ENCODE assay signal across 1 cellular context in the genomic region with DNA sequence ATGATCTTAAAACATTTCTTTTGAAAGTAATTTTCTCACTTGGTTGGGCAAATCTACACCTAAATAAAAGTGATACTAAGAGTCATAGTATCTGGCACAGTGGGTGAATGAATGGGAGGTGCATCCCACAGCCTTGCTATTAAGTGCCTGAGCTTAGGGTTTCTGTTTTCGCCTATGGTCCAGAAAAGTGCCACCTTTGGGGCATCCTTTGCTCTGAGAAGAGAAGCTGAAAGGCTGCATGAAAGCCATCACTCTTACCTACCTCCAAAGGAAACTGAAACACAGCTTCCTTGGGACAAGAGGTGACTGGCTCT.
TF ChIP-seq lines count a peak whose summit lies in the region.

No MANE protein-coding gene starts in this region.

TF ChIP-seq in GM12878, 131 proteins besides CTCF, POLR2A, EP300 and RAD21:
- TF ChIP-seq HDGF (IDR thresholded peaks at IDR 0.05) (no peak), HDAC2 (IDR thresholded peaks at IDR 0.05) (no peak), KDM1A (IDR thresholded peaks at IDR 0.05; ENCODE audit: borderline replicate concordance) (no peak), MXI1 (IDR thresholded peaks at IDR 0.05; ENCODE audit: low read depth, low read length) (no peak), KLF5 (IDR thresholded peaks at IDR 0.05; ENCODE audit: partially characterized antibody) (no peak), RUNX3 (IDR thresholded peaks at IDR 0.05; ENCODE audit: low read length) (no peak), CHD1 (IDR thresholded peaks at IDR 0.05; ENCODE audit: low read depth, low read length) (no peak), YY1 (IDR thresholded peaks at IDR 0.05; ENCODE audit: low read depth, low read length) (no peak), MEF2A (IDR thresholded peaks at IDR 0.05; ENCODE audit: insufficient read depth, low read depth, low read length) (no peak), WRNIP1 (IDR thresholded peaks at IDR 0.05; ENCODE audit: borderline replicate concordance, low read depth, low read length) (no peak)
- TF ChIP-seq, protein P1, sequence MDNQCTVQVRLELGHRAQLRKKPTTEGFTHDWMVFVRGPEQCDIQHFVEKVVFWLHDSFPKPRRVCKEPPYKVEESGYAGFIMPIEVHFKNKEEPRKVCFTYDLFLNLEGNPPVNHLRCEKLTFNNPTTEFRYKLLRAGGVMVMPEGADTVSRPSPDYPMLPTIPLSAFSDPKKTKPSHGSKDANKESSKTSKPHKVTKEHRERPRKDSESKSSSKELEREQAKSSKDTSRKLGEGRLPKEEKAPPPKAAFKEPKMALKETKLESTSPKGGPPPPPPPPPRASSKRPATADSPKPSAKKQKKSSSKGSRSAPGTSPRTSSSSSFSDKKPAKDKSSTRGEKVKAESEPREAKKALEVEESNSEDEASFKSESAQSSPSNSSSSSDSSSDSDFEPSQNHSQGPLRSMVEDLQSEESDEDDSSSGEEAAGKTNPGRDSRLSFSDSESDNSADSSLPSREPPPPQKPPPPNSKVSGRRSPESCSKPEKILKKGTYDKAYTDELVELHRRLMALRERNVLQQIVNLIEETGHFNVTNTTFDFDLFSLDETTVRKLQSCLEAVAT (IDR thresholded peaks at IDR 0.05): no peak
- TF ChIP-seq, protein P2, sequence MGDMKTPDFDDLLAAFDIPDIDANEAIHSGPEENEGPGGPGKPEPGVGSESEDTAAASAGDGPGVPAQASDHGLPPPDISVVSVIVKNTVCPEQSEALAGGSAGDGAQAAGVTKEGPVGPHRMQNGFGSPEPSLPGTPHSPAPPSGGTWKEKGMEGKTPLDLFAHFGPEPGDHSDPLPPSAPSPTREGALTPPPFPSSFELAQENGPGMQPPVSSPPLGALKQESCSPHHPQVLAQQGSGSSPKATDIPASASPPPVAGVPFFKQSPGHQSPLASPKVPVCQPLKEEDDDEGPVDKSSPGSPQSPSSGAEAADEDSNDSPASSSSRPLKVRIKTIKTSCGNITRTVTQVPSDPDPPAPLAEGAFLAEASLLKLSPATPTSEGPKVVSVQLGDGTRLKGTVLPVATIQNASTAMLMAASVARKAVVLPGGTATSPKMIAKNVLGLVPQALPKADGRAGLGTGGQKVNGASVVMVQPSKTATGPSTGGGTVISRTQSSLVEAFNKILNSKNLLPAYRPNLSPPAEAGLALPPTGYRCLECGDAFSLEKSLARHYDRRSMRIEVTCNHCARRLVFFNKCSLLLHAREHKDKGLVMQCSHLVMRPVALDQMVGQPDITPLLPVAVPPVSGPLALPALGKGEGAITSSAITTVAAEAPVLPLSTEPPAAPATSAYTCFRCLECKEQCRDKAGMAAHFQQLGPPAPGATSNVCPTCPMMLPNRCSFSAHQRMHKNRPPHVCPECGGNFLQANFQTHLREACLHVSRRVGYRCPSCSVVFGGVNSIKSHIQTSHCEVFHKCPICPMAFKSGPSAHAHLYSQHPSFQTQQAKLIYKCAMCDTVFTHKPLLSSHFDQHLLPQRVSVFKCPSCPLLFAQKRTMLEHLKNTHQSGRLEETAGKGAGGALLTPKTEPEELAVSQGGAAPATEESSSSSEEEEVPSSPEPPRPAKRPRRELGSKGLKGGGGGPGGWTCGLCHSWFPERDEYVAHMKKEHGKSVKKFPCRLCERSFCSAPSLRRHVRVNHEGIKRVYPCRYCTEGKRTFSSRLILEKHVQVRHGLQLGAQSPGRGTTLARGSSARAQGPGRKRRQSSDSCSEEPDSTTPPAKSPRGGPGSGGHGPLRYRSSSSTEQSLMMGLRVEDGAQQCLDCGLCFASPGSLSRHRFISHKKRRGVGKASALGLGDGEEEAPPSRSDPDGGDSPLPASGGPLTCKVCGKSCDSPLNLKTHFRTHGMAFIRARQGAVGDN (IDR thresholded peaks at IDR 0.05): no peak
